9 cellular contexts compared by ENCODE assay signal in genomic region chr5:60382761-60383160, GRCh38.
DNase-seq lines count a peak whose midpoint lies in the region; ATAC-seq, FAIRE-seq and TF ChIP-seq lines count a peak whose summit lies in the region.
"Had no signal": no experiment of that assay in that cellular context is flagged by ENCODE, and none has a peak within 500 bp of the region (broad histone marks: within the 10 kb centered on the region; RNA-seq: fewer than 3 reads in every experiment).

No MANE protein-coding gene starts in this region.

- H3K4me3 ChIP-seq in gastrocnemius medialis: no peak overlapping the region
- H3K4me3 ChIP-seq: SJSA1 had no signal

- ATAC-seq in HG02870 (IDR thresholded peaks at IDR 0.05; ENCODE audit: unreplicated experiment): peak; percentile 46
- ATAC-seq in GM19463 (IDR thresholded peaks at IDR 0.05; ENCODE audit: unreplicated experiment): no peak
- ATAC-seq in gastrocnemius medialis: no peak

- in situ Hi-C loops in gastrocnemius medialis (cut with MboI; ENCODE audit: low sequenced_read_pairs in 4 of 4): loop anchor here in 1 of 4 donors (25.0 kb wide), 1 partner anchor 570 kb away; no protein-coding TSS in a partner anchor

- intact Hi-C loops in posterior cingulate gyrus (cut with DNase I) (loop anchor here (2.0 to 10.0 kb wide), 3 partner anchors 88 to 572 kb away; no protein-coding TSS in a partner anchor), gastrocnemius medialis (cut with DNase I; ENCODE audit: low total_unique reads) (no loop called here)

- FAIRE-seq in islet of Langerhans (lab: Jason Lieb, UNC): peak; percentile 96

- no peaks in the 10 kb centered on the region for H3K27me3 ChIP-seq in gastrocnemius medialis
- H3K27me3 ChIP-seq: SJSA1 had no signal

- no peak overlapping the region for H3K27ac ChIP-seq in gastrocnemius medialis
- H3K27ac ChIP-seq: SJSA1 had no signal

- H3K9me3 ChIP-seq in gastrocnemius medialis: no peaks in the 10 kb centered on the region
- H3K9me3 ChIP-seq: SJSA1 had no signal

- no peaks in the 10 kb centered on the region for H3K36me3 ChIP-seq in gastrocnemius medialis
- H3K36me3 ChIP-seq: SJSA1 had no signal

- TF ChIP-seq CTCF in gastrocnemius medialis (IDR thresholded peaks at IDR 0.05 in 4 of 5, conservative IDR thresholded peaks at IDR 0.05 in 1 of 5): no peak

- H3K4me1 ChIP-seq in gastrocnemius medialis: no peaks in the 10 kb centered on the region
- H3K4me1 ChIP-seq: SJSA1 had no signal

- TF ChIP-seq POLR2A in gastrocnemius medialis (IDR thresholded peaks at IDR 0.05): no peak

- DNase-seq in EL (peak; percentile 50), SKM-1 (lab: John Stamatoyannopoulos, UW; ENCODE audit: unreplicated experiment) (peak; percentile 88), posterior cingulate gyrus (no peak), mesenteric fat pad (ENCODE audit: low spot score) (no peak), gastrocnemius medialis (no peak)

Comparison
In these comparisons a context has a peak if more than half of its experiments do, and no peak if none do; other contexts are left out.
1. DNase-seq: peak in EL (single experiment) and SKM-1 (single experiment); none in posterior cingulate gyrus (0 of 10), mesenteric fat pad (single experiment) and gastrocnemius medialis (0 of 2).